ENCODE assay signal across 19 cellular contexts in genomic region chr5:24487371-24487770, GRCh38.
DNase-seq lines count a peak whose midpoint lies in the region; ATAC-seq, FAIRE-seq and TF ChIP-seq lines count a peak whose summit lies in the region.
"Had no signal": no experiment of that assay in that cellular context is flagged by ENCODE, and none has a peak within 500 bp of the region (broad histone marks: within the 10 kb centered on the region; RNA-seq: fewer than 3 reads in every experiment).

No MANE protein-coding gene starts in this region.

- TF ChIP-seq POLR2A in HepG2 (IDR thresholded peaks at IDR 0.05; ENCODE audit: insufficient read depth in 1 of 2, low read depth in 2 of 2, low read length in 2 of 2) (no peak), right lobe of liver (IDR thresholded peaks at IDR 0.05) (no peak)

- no peaks in the 10 kb centered on the region for H3K36me3 ChIP-seq in HepG2 (replicated peaks in 1 of 2; ENCODE audit: control insufficient read depth in 1 of 2, insufficient read depth in 2 of 2, low read length in 2 of 2)
- H3K36me3 ChIP-seq in right lobe of liver, result no peaks in the 10 kb centered on the region
- no peaks in the 10 kb centered on the region for H3K36me3 ChIP-seq in PC-3 (ENCODE audit: low read depth, low read length)
- H3K36me3 ChIP-seq: BLaER1 treated with 17β-estradiol and CSF1 and Interleukin-3, amounts not matched to agents 10 nM and 100 nM had no signal

- H4K20me1 ChIP-seq in HepG2 (ENCODE audit: insufficient read depth, low read length) (no peaks in the 10 kb centered on the region), PC-3 (ENCODE audit: low read length) (no peaks in the 10 kb centered on the region)
- H4K20me1 ChIP-seq: BLaER1 treated with 17β-estradiol and CSF1 and Interleukin-3, amounts not matched to agents 10 nM and 100 nM had no signal

- intact Hi-C loops in HepG2 (cut with micrococcal nuclease; ENCODE audit: unreplicated experiment) (no loop called here), right lobe of liver (cut with DNase I) (no loop called here), PC-3 (cut with micrococcal nuclease) (no loop called here)

- CTCF ChIA-PET in HepG2 (lab: Yijun Ruan, JAX; ENCODE audit: low intra/inter-chr PET ratio, low total read pairs), result no interaction called here
- CTCF ChIA-PET in PC-3 (lab: Charles Lee), result no interaction called here

- H3K27ac Mint-ChIP-seq in nephron progenitor cell, result peak overlapping the region; percentile 68
- H3K27ac Mint-ChIP-seq: B cell; CD8-positive, alpha-beta T cell; H9 had no signal

- no TSS peak for BruUV-seq in HepG2 (replicated peaks; lab: Mats Ljungman, UMichigan)
- BruUV-seq in PC-3 (replicated peaks; lab: Mats Ljungman, UMichigan), result no TSS peak

- H3K79me2 ChIP-seq in HepG2 (ENCODE audit: insufficient read depth, low read length) (no peaks in the 10 kb centered on the region), PC-3 (ENCODE audit: low read length) (no peaks in the 10 kb centered on the region)

- TF ChIP-seq EP300 in HepG2 (IDR thresholded peaks at IDR 0.05; ENCODE audit: low read depth in 2 of 2, low read length in 2 of 2) (no peak), HepG2 (CRISPR knock-in tag; IDR thresholded peaks at IDR 0.05; ENCODE audit: borderline replicate concordance) (no peak)

- H3K9ac ChIP-seq in HepG2 (ENCODE audit: insufficient read depth, low read depth, low read length) (no peak overlapping the region), PC-3 (ENCODE audit: low read length) (no peak overlapping the region)
- H3K9ac ChIP-seq: BLaER1 treated with 17β-estradiol and CSF1 and Interleukin-3, amounts not matched to agents 10 nM and 100 nM had no signal

- DNase-seq in HepG2 (ENCODE audit: low spot score), result no peak
- no peak for DNase-seq in right lobe of liver
- no peak for DNase-seq in PC-3
- DNase-seq in nephron progenitor cell, result no peak
- DNase-seq in NCI-H510A (lab: John Stamatoyannopoulos, UW), result no peak
- DNase-seq in NCI-H446 (lab: John Stamatoyannopoulos, UW), result no peak
- DNase-seq in hippocampal formation (lab: John Stamatoyannopoulos, UW), result no peak
- DNase-seq: 8988T; Calu3; CD8-positive, alpha-beta T cell; DMS 273 treated with DMSO at 0.1 percent for 48 hours; DMS53; DND-41; EL; GOT3; H9 had no signal

- H3K36me3 Mint-ChIP-seq in nephron progenitor cell (ENCODE audit: low read depth), result no peaks in the 10 kb centered on the region
- H3K36me3 Mint-ChIP-seq: CD8-positive, alpha-beta T cell had no signal

- no peak overlapping the region for H2AFZ ChIP-seq in HepG2 (ENCODE audit: low read length)
- H2AFZ ChIP-seq in PC-3 (ENCODE audit: low read length), result peak overlapping the region; percentile 28

- ATAC-seq in HepG2 (no peak), right lobe of liver (no peak), PC-3 (no peak)
- ATAC-seq: CD8-positive, alpha-beta T cell; GM12878 had no signal

- TF ChIP-seq RAD21 in HepG2 (CRISPR knock-in tag; IDR thresholded peaks at IDR 0.05), result no peak

- no peaks in the 10 kb centered on the region for H3K9me3 Mint-ChIP-seq in nephron progenitor cell
- H3K9me3 Mint-ChIP-seq: H9 had no signal

- H3K27ac ChIP-seq in HepG2 (ENCODE audit: extremely low read length, insufficient read depth, low read length) (no peak overlapping the region), right lobe of liver (no peak overlapping the region), PC-3 (ENCODE audit: low read length) (no peak overlapping the region)
- H3K27ac ChIP-seq: BLaER1 treated with 17β-estradiol and CSF1 and Interleukin-3, amounts not matched to agents 10 nM and 100 nM had no signal

- POLR2A ChIA-PET in HepG2 (lab: Yijun Ruan, JAX), result no interaction called here
- POLR2A ChIA-PET in PC-3 (lab: Charles Lee; ENCODE audit: unreplicated experiment), result no interaction called here

- H3K4me3 Mint-ChIP-seq in nephron progenitor cell, result no peak overlapping the region
- H3K4me3 Mint-ChIP-seq: B cell; CD8-positive, alpha-beta T cell; H9 had no signal

- no peaks in the 10 kb centered on the region for H3K9me2 ChIP-seq in PC-3 (replicated peaks; ENCODE audit: low read length)

- no peaks in the 10 kb centered on the region for H3K27me3 ChIP-seq in HepG2 (ENCODE audit: control insufficient read depth in 1 of 2, insufficient read depth in 2 of 2, low read length in 2 of 2)
- no peaks in the 10 kb centered on the region for H3K27me3 ChIP-seq in right lobe of liver
- no peaks in the 10 kb centered on the region for H3K27me3 ChIP-seq in PC-3 (ENCODE audit: low read length)
- H3K27me3 ChIP-seq: BLaER1 treated with 17β-estradiol and CSF1 and Interleukin-3, amounts not matched to agents 10 nM and 100 nM had no signal

- H3K4me1 Mint-ChIP-seq in nephron progenitor cell, result no peaks in the 10 kb centered on the region
- H3K4me1 Mint-ChIP-seq: B cell, H9 had no signal

- no peaks in the 10 kb centered on the region for H3K27me3 Mint-ChIP-seq in nephron progenitor cell (ENCODE audit: low read depth, poor library complexity)
- H3K27me3 Mint-ChIP-seq: B cell had no signal

- no peak overlapping the region for H3K4me2 ChIP-seq in HepG2 (ENCODE audit: low read depth, low read length)
- no peak overlapping the region for H3K4me2 ChIP-seq in PC-3 (ENCODE audit: low read length)
- H3K4me2 ChIP-seq: BLaER1 treated with 17β-estradiol and CSF1 and Interleukin-3, amounts not matched to agents 10 nM and 100 nM had no signal

- no peaks in the 10 kb centered on the region for H3K9me3 ChIP-seq in HepG2 (ENCODE audit: low read length)
- no peaks in the 10 kb centered on the region for H3K9me3 ChIP-seq in right lobe of liver
- no peaks in the 10 kb centered on the region for H3K9me3 ChIP-seq in PC-3 (ENCODE audit: low read length)
- H3K9me3 ChIP-seq: BLaER1 treated with 17β-estradiol and CSF1 and Interleukin-3, amounts not matched to agents 10 nM and 100 nM had no signal

- FAIRE-seq in HepG2 (lab: Jason Lieb, UNC), result no peak
- FAIRE-seq: GM12878 had no signal

- in situ Hi-C loops in HepG2 (cut with HindIII; ENCODE audit: extremely low pct_ligation_motif_present, low pct_unique_long_range_greater_than_20kb), result no loop called here

- H3K4me3 ChIP-seq in HepG2 (replicated peaks in 1 of 3; ENCODE audit: insufficient read depth in 1 of 3, low read depth in 2 of 3, low read length in 3 of 3) (no peak overlapping the region), right lobe of liver (no peak overlapping the region), PC-3 (ENCODE audit: low read length) (no peak overlapping the region)
- H3K4me3 ChIP-seq: BLaER1 treated with 17β-estradiol and CSF1 and Interleukin-3, amounts not matched to agents 10 nM and 100 nM; GM12878 had no signal

- WGBS in HepG2 (ENCODE audit: low lambda C conversion rate), result 2% methylated on average over 4 of the region's 4 CpGs
- WGBS in right lobe of liver (ENCODE audit: insufficient coverage, low coverage, low lambda C conversion rate, missing lambda C conversion rate), result 63% methylated on average over 4 of the region's 4 CpGs

- no peaks in the 10 kb centered on the region for H3K4me1 ChIP-seq in HepG2 (ENCODE audit: insufficient read depth, low read length)
- no peaks in the 10 kb centered on the region for H3K4me1 ChIP-seq in right lobe of liver
- 0 out of 2 replicates have a peak, but pooled peaks cover 3% of the 10 kb centered on the region for H3K4me1 ChIP-seq in PC-3 (ENCODE audit: insufficient read depth, low read length)

- H3F3A ChIP-seq in PC-3 (ENCODE audit: low read length, unreplicated experiment), result no peaks in the 10 kb centered on the region

- no peak for TF ChIP-seq CTCF in HepG2 (CRISPR knock-in tag; IDR thresholded peaks at IDR 0.05)
- TF ChIP-seq CTCF in right lobe of liver (IDR thresholded peaks at IDR 0.05), result no peak
- no peak for TF ChIP-seq CTCF in PC-3 (conservative IDR thresholded peaks at IDR 0.05; ENCODE audit: low read depth, low read length)
- no peak for TF ChIP-seq CTCF in nephron progenitor cell (IDR thresholded peaks at IDR 0.05)

TF ChIP-seq in HepG2, 621 proteins besides CTCF, POLR2A, EP300 and RAD21:
- TF ChIP-seq MAFK (conservative IDR thresholded peaks at IDR 0.05 in 1 of 2, IDR thresholded peaks at IDR 0.05 in 1 of 2; ENCODE audit: low read length in 2 of 2) (peak; percentile 71 to 79), MAFF (IDR thresholded peaks at IDR 0.05; ENCODE audit: low read depth, low read length) (peak; percentile 78), FOXJ3 (CRISPR knock-in tag; IDR thresholded peaks at IDR 0.05; ENCODE audit: borderline replicate concordance) (no peak), ZFP82 (CRISPR knock-in tag; IDR thresholded peaks at IDR 0.05; ENCODE audit: borderline replicate concordance) (no peak)
